ENCODE assay signal across 1 cellular context in the genomic region with DNA sequence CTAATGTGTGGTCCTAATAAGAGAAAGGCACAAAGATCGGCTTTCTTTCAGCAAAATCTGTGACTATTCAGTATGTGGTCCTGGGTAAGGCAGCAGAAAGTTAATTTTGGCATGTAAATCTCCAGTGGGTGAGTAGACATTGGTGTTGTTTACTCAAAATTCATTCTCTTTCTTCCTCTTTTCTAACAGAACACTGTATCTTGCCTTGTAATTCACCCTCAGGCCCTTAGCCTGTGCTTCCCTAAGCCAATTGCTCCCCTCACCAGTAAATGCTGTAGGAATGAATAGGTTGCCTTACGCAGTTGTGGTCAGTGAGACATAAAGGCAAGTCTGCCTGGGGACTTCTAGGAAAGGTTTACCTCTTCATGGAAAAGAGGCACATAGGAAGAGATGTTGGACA.
TF ChIP-seq lines count a peak whose summit lies in the region.

No MANE protein-coding gene starts in this region.

TF ChIP-seq in GM23338, 12 proteins besides CTCF, POLR2A, EP300 and RAD21 (continued from another document):
- no peak for TF ChIP-seq ZNF462 (CRISPR knock-in tag; IDR thresholded peaks at IDR 0.05)
- TF ChIP-seq ZNF331 (CRISPR knock-in tag; IDR thresholded peaks at IDR 0.05; ENCODE audit: low read depth): no peak
- no peak for TF ChIP-seq CREB1 (CRISPR knock-in tag; IDR thresholded peaks at IDR 0.05; ENCODE audit: low read depth)
- no peak for TF ChIP-seq STAT1 (IDR thresholded peaks at IDR 0.05; ENCODE audit: unreplicated experiment)
- no peak for TF ChIP-seq EZH2 (IDR thresholded peaks at IDR 0.05; ENCODE audit: low read depth, unreplicated experiment)
- no peak for TF ChIP-seq POLR2AphosphoS5 (IDR thresholded peaks at IDR 0.05; ENCODE audit: low read depth)
- TF ChIP-seq JUNB (IDR thresholded peaks at IDR 0.05; ENCODE audit: unreplicated experiment): no peak
- TF ChIP-seq EZH2phosphoT487 (IDR thresholded peaks at IDR 0.05; ENCODE audit: unreplicated experiment): no peak
- no peak for TF ChIP-seq REST (IDR thresholded peaks at IDR 0.05; ENCODE audit: unreplicated experiment)
